ENCODE assay signal across 8 cellular contexts in the genomic region with DNA sequence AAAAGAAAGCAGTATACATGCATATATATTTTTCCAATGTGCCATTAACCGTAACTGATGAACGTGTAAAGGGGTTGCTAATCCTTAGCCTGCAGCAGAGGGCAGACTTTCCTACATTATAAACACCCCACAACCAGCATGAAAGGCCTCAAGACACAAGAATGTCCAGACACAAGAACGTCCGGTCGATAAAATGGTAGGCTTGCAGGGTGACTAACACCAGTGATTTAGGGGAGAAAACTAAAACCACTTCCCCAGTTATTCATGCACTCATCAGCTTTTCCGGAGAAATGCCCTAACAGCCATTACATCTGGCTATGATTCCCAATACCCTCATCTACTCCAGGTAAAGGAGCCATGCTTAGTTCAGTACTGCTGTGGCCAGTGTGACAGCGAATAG. TPM values are rescaled to one million over a fixed set of nuclear protein-coding genes. Genes with fewer than 3 reads are reported as not detected.
DNase-seq lines count a peak whose midpoint lies in the region; ATAC-seq and TF ChIP-seq lines count a peak whose summit lies in the region.

No MANE protein-coding gene starts in this region.

- H3K27me3 ChIP-seq in cardiac muscle cell = no peaks in the 10 kb centered on the region

- DNase-seq in 8988T = peak; percentile 46
- DNase-seq in HK-2 (ENCODE audit: unreplicated experiment) = peak; percentile 42
- DNase-seq in SW480 (ENCODE audit: low spot score) = peak; percentile 78
- peak; percentile 76 to 93 for DNase-seq in cardiac muscle cell (ENCODE audit: low read depth in 1 of 2, low spot score in 1 of 2)
- peak; percentile 91 for DNase-seq in skeletal muscle cell (ENCODE audit: low read depth)
- DNase-seq in NCI-H2081 treated with DMSO at 0.1 percent for 48 hours (lab: John Stamatoyannopoulos, UW) = no peak

- ATAC-seq in GM21737 (IDR thresholded peaks at IDR 0.05; ENCODE audit: unreplicated experiment) (no peak), GM21423 (IDR thresholded peaks at IDR 0.05; ENCODE audit: unreplicated experiment) (no peak)

- H3K4me3 ChIP-seq in cardiac muscle cell (no peak overlapping the region), skeletal muscle cell (ENCODE audit: low read depth, low read length) (no peak overlapping the region)

- peaks cover 5% of the 10 kb centered on the region for H3K4me1 ChIP-seq in cardiac muscle cell (ENCODE audit: low read depth)

- H3K36me3 ChIP-seq in cardiac muscle cell = no peaks in the 10 kb centered on the region

- H3K27ac ChIP-seq in cardiac muscle cell = no peak overlapping the region

- TF ChIP-seq CTCF in cardiac muscle cell (IDR thresholded peaks at IDR 0.05; ENCODE audit: low read depth, low read length) = peak; percentile 71

- H3K9me3 ChIP-seq in cardiac muscle cell (ENCODE audit: low read depth) = no peaks in the 10 kb centered on the region

RNA-seq across cellular contexts. Expression of a gene that starts 57.4 kb away (rescaled TPM):
- total RNA-seq in cardiac muscle cell = not detected in 2 replicates
- polyA plus RNA-seq in cardiac muscle cell = 0.13 and 0.56 TPM in 2 replicates
